Comparison of ENCODE assay signal across 9 cellular contexts in the genomic region with DNA sequence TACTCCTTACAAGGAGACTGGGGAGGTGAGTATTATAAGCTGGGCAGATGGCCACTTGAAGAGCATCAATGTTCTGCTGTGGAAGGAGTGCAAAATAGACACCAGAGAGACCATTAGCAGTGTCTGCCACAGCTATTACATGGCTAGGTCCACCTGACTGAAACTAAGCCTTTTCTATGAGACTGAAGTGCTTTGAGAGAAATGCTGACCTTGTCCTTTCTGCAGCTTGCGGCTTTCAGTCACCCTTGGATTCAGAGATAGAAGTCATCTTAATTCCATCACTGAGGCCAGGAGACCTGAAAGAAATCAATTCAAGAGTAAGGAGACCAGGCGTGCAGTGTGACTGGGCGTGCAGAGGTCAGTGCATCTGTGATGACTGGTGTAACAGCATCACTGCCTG. TPM values are rescaled to one million over a fixed set of nuclear protein-coding genes. Genes with fewer than 3 reads are reported as not detected.
DNase-seq lines count a peak whose midpoint lies in the region; ATAC-seq and TF ChIP-seq lines count a peak whose summit lies in the region.
"Had no signal": no experiment of that assay in that cellular context is flagged by ENCODE, and none has a peak within 500 bp of the region (broad histone marks: within the 10 kb centered on the region; RNA-seq: fewer than 3 reads in every experiment).

No MANE protein-coding gene starts in this region.

- no peak overlapping the region for H3K9ac ChIP-seq in adipocyte (ENCODE audit: low read length)

- ATAC-seq in lower lobe of right lung: no peak
- ATAC-seq in stimulated activated naive B cell treated with anti-CD40 and anti-IgM and Interleukin-4, amounts not matched to agents 10 μg/mL and 1 μg/mL and 100 μg/mL, for 72 hours (replicated peaks): no peak

- H3K27ac Mint-ChIP-seq in activated naive CD4-positive, alpha-beta T cell treated with anti-CD3 and anti-CD28 coated beads for 36 hours: peak overlapping the region; percentile 88
- H3K27ac Mint-ChIP-seq in stimulated activated naive B cell treated with anti-CD40 and anti-IgM and Interleukin-4, amounts not matched to agents 10 μg/mL and 1 μg/mL and 100 μg/mL, for 72 hours: peak overlapping the region; percentile 96

- H3K27ac ChIP-seq in lower lobe of right lung: no peak overlapping the region

- peak overlapping the region; percentile 86 for H3K4me3 ChIP-seq in adipocyte (ENCODE audit: low read length)
- peak overlapping the region; percentile 78 for H3K4me3 ChIP-seq in lower lobe of right lung

- peaks cover 15% of the 10 kb centered on the region for H3K36me3 ChIP-seq in adipocyte (ENCODE audit: control insufficient read depth, insufficient read depth, low read length, severe bottlenecking)
- H3K36me3 ChIP-seq in lower lobe of right lung: no peaks in the 10 kb centered on the region

- CTCF ChIA-PET in activated naive CD4-positive, alpha-beta T cell treated with anti-CD3 and anti-CD28 coated beads for 36 hours (lab: Charles Lee): no interaction called here

- peaks cover 43% of the 10 kb centered on the region for H3K36me3 Mint-ChIP-seq in activated naive CD4-positive, alpha-beta T cell treated with anti-CD3 and anti-CD28 coated beads for 36 hours (ENCODE audit: low read depth)
- peaks cover 37 to 75% of the 10 kb centered on the region in 2 donors for H3K36me3 Mint-ChIP-seq in stimulated activated naive B cell treated with anti-CD40 and anti-IgM and Interleukin-4, amounts not matched to agents 10 μg/mL and 1 μg/mL and 100 μg/mL, for 72 hours

- DNase-seq in activated naive CD4-positive, alpha-beta T cell treated with anti-CD3 and anti-CD28 coated beads for 36 hours: no peak
- no peak for DNase-seq in activated naive CD4-positive, alpha-beta T cell treated with Interleukin-2 at 50 U/mL for 16 hours
- DNase-seq in adipocyte (ENCODE audit: low read depth): no peak
- no peak for DNase-seq in lower lobe of right lung
- no peak for DNase-seq in stimulated activated naive B cell treated with anti-CD40 and anti-IgM and Interleukin-4, amounts not matched to agents 10 μg/mL and 1 μg/mL and 100 μg/mL, for 72 hours
- no peak for DNase-seq in NCI-H1092 (lab: John Stamatoyannopoulos, UW)
- DNase-seq in hypothalamus (lab: John Stamatoyannopoulos, UW): no peak
- no peak for DNase-seq in stimulated activated CD4-positive, alpha-beta T cell treated with anti-CD3 and anti-CD28 coated beads, Interleukin-15, amount 100 ng/mL, for 24 hours
- DNase-seq: SW 1271 had no signal

- intact Hi-C loops in activated naive CD4-positive, alpha-beta T cell treated with anti-CD3 and anti-CD28 coated beads for 36 hours (cut with micrococcal nuclease): loop anchor here (5.0 kb wide), 1 partner anchor 60 kb away; a partner anchor contains a TSS
- intact Hi-C loops in lower lobe of right lung (cut with DNase I): no loop called here

- H3K9me3 ChIP-seq in adipocyte (ENCODE audit: control insufficient read depth, low read length): peaks cover 81% of the 10 kb centered on the region
- peaks cover 82% of the 10 kb centered on the region for H3K9me3 ChIP-seq in lower lobe of right lung

- TF ChIP-seq CTCF in lower lobe of right lung (IDR thresholded peaks at IDR 0.05): no peak

- H3K4me1 Mint-ChIP-seq in activated naive CD4-positive, alpha-beta T cell treated with anti-CD3 and anti-CD28 coated beads for 36 hours (ENCODE audit: low read depth): peaks cover 16% of the 10 kb centered on the region
- peaks cover 19 to 34% of the 10 kb centered on the region in 2 donors for H3K4me1 Mint-ChIP-seq in stimulated activated naive B cell treated with anti-CD40 and anti-IgM and Interleukin-4, amounts not matched to agents 10 μg/mL and 1 μg/mL and 100 μg/mL, for 72 hours

- peaks cover 57% of the 10 kb centered on the region for H3K9me3 Mint-ChIP-seq in activated naive CD4-positive, alpha-beta T cell treated with anti-CD3 and anti-CD28 coated beads for 36 hours
- H3K9me3 Mint-ChIP-seq in stimulated activated naive B cell treated with anti-CD40 and anti-IgM and Interleukin-4, amounts not matched to agents 10 μg/mL and 1 μg/mL and 100 μg/mL, for 72 hours: peaks cover 35 to 37% of the 10 kb centered on the region in 2 donors

- peak overlapping the region; percentile 83 for H3K4me3 Mint-ChIP-seq in activated naive CD4-positive, alpha-beta T cell treated with anti-CD3 and anti-CD28 coated beads for 36 hours
- H3K4me3 Mint-ChIP-seq in stimulated activated naive B cell treated with anti-CD40 and anti-IgM and Interleukin-4, amounts not matched to agents 10 μg/mL and 1 μg/mL and 100 μg/mL, for 72 hours: peak overlapping the region; percentile 90 to 94

- no peaks in the 10 kb centered on the region for H3K27me3 Mint-ChIP-seq in activated naive CD4-positive, alpha-beta T cell treated with anti-CD3 and anti-CD28 coated beads for 36 hours (ENCODE audit: low read depth)
- H3K27me3 Mint-ChIP-seq in stimulated activated naive B cell treated with anti-CD40 and anti-IgM and Interleukin-4, amounts not matched to agents 10 μg/mL and 1 μg/mL and 100 μg/mL, for 72 hours: peaks cover 7 to 8% of the 10 kb centered on the region in 2 donors

- H3K4me1 ChIP-seq in adipocyte (ENCODE audit: control insufficient read depth, insufficient read depth, low read length): peaks cover 7% of the 10 kb centered on the region
- H3K4me1 ChIP-seq in lower lobe of right lung: peaks cover 16% of the 10 kb centered on the region

- H3K27me3 ChIP-seq in adipocyte (replicated peaks; ENCODE audit: control insufficient read depth, insufficient read depth, low read length) (no peaks in the 10 kb centered on the region), lower lobe of right lung (ENCODE audit: low read depth) (no peaks in the 10 kb centered on the region)

RNA-seq across cellular contexts. Expression of a gene that starts 1.3 kb away (rescaled TPM):
- total RNA-seq in activated naive CD4-positive, alpha-beta T cell treated with anti-CD3 and anti-CD28 coated beads for 36 hours: 1 to 10 TPM; 2.4 to 3.2 TPM
- 6.4 TPM for total RNA-seq in lower lobe of right lung

RNA-seq across cellular contexts. Expression of a gene that starts 29.8 kb away (rescaled TPM):
- total RNA-seq in activated naive CD4-positive, alpha-beta T cell treated with anti-CD3 and anti-CD28 coated beads for 36 hours: under 1 TPM; 0.29 to 0.49 TPM
- 7.6 TPM for total RNA-seq in lower lobe of right lung

RNA-seq across cellular contexts. Expression of a gene that starts 29.8 kb away (rescaled TPM):
- 1 to 10 TPM in 1 of 2 experiments, under 1 TPM in 1; 0.99 to 1.5 TPM for total RNA-seq in activated naive CD4-positive, alpha-beta T cell treated with anti-CD3 and anti-CD28 coated beads for 36 hours
- total RNA-seq in lower lobe of right lung: 3.5 TPM

RNA-seq across cellular contexts. Expression of a gene that starts 57.7 kb away (rescaled TPM):
- total RNA-seq in activated naive CD4-positive, alpha-beta T cell treated with anti-CD3 and anti-CD28 coated beads for 36 hours: 1 to 10 TPM; 2.5 to 3.0 TPM
- total RNA-seq in lower lobe of right lung: 5.8 TPM
